Comparison of ENCODE assay signal across 31 cellular contexts in genomic region chr19:40247735-40248262, GRCh38. TPM values are rescaled to one million over a fixed set of nuclear protein-coding genes. Genes with fewer than 3 reads are reported as not detected.
A peak's percentile ranks its signal among the peaks of the same experiment; 100 is the strongest.
DNase-seq lines count a peak whose midpoint lies in the region; FAIRE-seq and TF ChIP-seq lines count a peak whose summit lies in the region.
"Had no signal": no experiment of that assay in that cellular context is flagged by ENCODE, and none has a peak within 500 bp of the region (broad histone marks: within the 10 kb centered on the region; RNA-seq: fewer than 3 reads in every experiment).

No MANE protein-coding gene starts in this region.

- H2AFZ ChIP-seq in H9 (ENCODE audit: low read length): no peak overlapping the region
- H2AFZ ChIP-seq in H1 (ENCODE audit: low read length): no peak overlapping the region
- H2AFZ ChIP-seq in trophoblast cell (ENCODE audit: insufficient read depth, low read length, poor library complexity): no peak overlapping the region

- no peak for TF ChIP-seq POLR2A in H1 (IDR thresholded peaks at IDR 0.05; ENCODE audit: control extremely low read depth in 1 of 2, low read depth in 2 of 2, low read length in 2 of 2)
- no peak for TF ChIP-seq POLR2A in stomach (IDR thresholded peaks at IDR 0.05)

- no peak overlapping the region for H4K5ac ChIP-seq in H9 (ENCODE audit: insufficient read length, low read depth, low read length)
- no peak overlapping the region for H4K5ac ChIP-seq in H1 (ENCODE audit: insufficient read length, low read depth, low read length)

- H4K91ac ChIP-seq in H9 (ENCODE audit: insufficient read length, low read depth, low read length) (no peak overlapping the region), H1 (replicated peaks; ENCODE audit: insufficient read length, low read length) (no peak overlapping the region), trophoblast cell (ENCODE audit: low read depth, low read length) (no peak overlapping the region)

- peaks cover 2% of the 10 kb centered on the region for H3K79me1 ChIP-seq in H9 (ENCODE audit: insufficient read depth, low read depth, low read length, poor library complexity, severe bottlenecking)
- peaks cover 5% of the 10 kb centered on the region; the same call in 1 of the 2 replicates for H3K79me1 ChIP-seq in H1 (ENCODE audit: low read depth, low read length)
- no peaks in the 10 kb centered on the region for H3K79me1 ChIP-seq in trophoblast cell (ENCODE audit: low read length)

- peaks cover 14% of the 10 kb centered on the region in 2 experiments for H3K4me1 Mint-ChIP-seq in H9

- H3K14ac ChIP-seq in H9 (ENCODE audit: insufficient read depth, low read length) (no peak overlapping the region), H1 (ENCODE audit: insufficient read length) (no peak overlapping the region), trophoblast cell (ENCODE audit: low read length) (no peak overlapping the region)

- peak overlapping the region; percentile 22; the same call in 1 of the 2 replicates for H3K27ac ChIP-seq in BLaER1
- H3K27ac ChIP-seq in H9 (ENCODE audit: insufficient read length, low read depth, low read length): no peak overlapping the region
- H3K27ac ChIP-seq in H1 (ENCODE audit: low read depth, low read length): no peak overlapping the region
- H3K27ac ChIP-seq in trophoblast cell (ENCODE audit: low read depth, low read length): no peak overlapping the region
- H3K27ac ChIP-seq in stomach: no peak overlapping the region
- H3K27ac ChIP-seq: BLaER1 treated with 17β-estradiol and CSF1 and Interleukin-3, amounts not matched to agents 10 nM and 100 nM; heart right ventricle; lower lobe of right lung; ovary had no signal

- no peaks in the 10 kb centered on the region for H3K9me3 ChIP-seq in BLaER1
- H3K9me3 ChIP-seq in H9 (ENCODE audit: control insufficient read depth, low read depth, low read length): no peaks in the 10 kb centered on the region
- H3K9me3 ChIP-seq in H1 (ENCODE audit: insufficient read depth in 2 of 2, low read depth in 1 of 2, low read length in 1 of 2): no peaks in the 10 kb centered on the region
- no peaks in the 10 kb centered on the region for H3K9me3 ChIP-seq in trophoblast cell (ENCODE audit: insufficient read depth, low read depth, low read length)
- H3K9me3 ChIP-seq in stomach: no peaks in the 10 kb centered on the region
- H3K9me3 ChIP-seq: BLaER1 treated with 17β-estradiol and CSF1 and Interleukin-3, amounts not matched to agents 10 nM and 100 nM; heart right ventricle; lower lobe of right lung; mucosa of descending colon; ovary had no signal

- H4K20me1 ChIP-seq in BLaER1 (peaks cover 99% of the 10 kb centered on the region), H9 (ENCODE audit: control insufficient read depth, insufficient read depth, insufficient read length) (no peaks in the 10 kb centered on the region), H1 (replicated peaks in 1 of 2; ENCODE audit: control insufficient read depth in 1 of 2, insufficient read depth in 2 of 2, low read length in 2 of 2) (peaks cover 2 to 3% of the 10 kb centered on the region in 2 experiments)

- intact Hi-C loops in stomach (cut with DNase I; ENCODE audit: low total_unique reads): no loop called here

- H4K12ac ChIP-seq in trophoblast cell (ENCODE audit: low read depth, low read length): no peak overlapping the region

- POLR2A ChIA-PET in H1 (lab: Charles Lee; ENCODE audit: partially characterized antibody): interaction anchor here (0.5 to 1.7 kb wide), 4 partner anchors 14 to 45 kb away, joined by 3 read pairs; no protein-coding TSS in a partner anchor

- no CpG with 5 or more reads among the region's 12 CpGs for WGBS in H9 (ENCODE audit: extremely low coverage, insufficient read length, low lambda C conversion rate)
- WGBS in H1 (ENCODE audit: extremely low coverage in 1 of 2, insufficient coverage in 1 of 2, insufficient read length in 1 of 2, insufficient replicate concordance in 2 of 2, low coverage in 1 of 2, low lambda C conversion rate in 2 of 2, missing lambda C conversion rate in 1 of 2), 2 experiments: 99% methylated on average over 12 of the region's 12 CpGs; no CpG with 5 or more reads in 1 of the 2 experiments
- no CpG with 5 or more reads among the region's 12 CpGs for WGBS in trophoblast cell (ENCODE audit: extremely low coverage, insufficient coverage, insufficient read length)
- WGBS in stomach, 5 donors: 84 to 89% (median 87%) methylated on average over 9 to 12 of the region's 12 CpGs

- no peak for TF ChIP-seq RAD21 in H1 (IDR thresholded peaks at IDR 0.05 in 1 of 2, conservative IDR thresholded peaks at IDR 0.05 in 1 of 2; ENCODE audit: low read depth in 2 of 2, low read length in 2 of 2)

- no peaks in the 10 kb centered on the region; the same call in 1 of the 2 replicates for H3K4me1 ChIP-seq in BLaER1
- peaks cover 2% of the 10 kb centered on the region; the same call in 1 of the 2 replicates for H3K4me1 ChIP-seq in H9 (ENCODE audit: insufficient read depth, low read length)
- H3K4me1 ChIP-seq in H1 (replicated peaks in 1 of 4; ENCODE audit: control insufficient read depth in 3 of 4, insufficient read depth in 4 of 4, low read length in 3 of 4): peaks cover 0 to 6% (median 3%) of the 10 kb centered on the region in 4 experiments; a peak in 5 of 7 replicates
- no peaks in the 10 kb centered on the region for H3K4me1 ChIP-seq in trophoblast cell (ENCODE audit: control insufficient read depth in 1 of 2, insufficient read depth in 2 of 2, low read length in 2 of 2)
- H3K4me1 ChIP-seq in stomach: peaks cover 0 to 41% (median 11%) of the 10 kb centered on the region in 4 donors

- H2BK5ac ChIP-seq in H9 (ENCODE audit: insufficient read length, low read length): no peak overlapping the region
- peak overlapping the region; percentile 44; the same call in 1 of the 2 replicates for H2BK5ac ChIP-seq in H1 (ENCODE audit: low read depth, low read length)
- no peak overlapping the region for H2BK5ac ChIP-seq in trophoblast cell (ENCODE audit: low read depth, low read length, poor library complexity)

- no peak overlapping the region for H3K4me3 Mint-ChIP-seq in H9
- H3K4me3 Mint-ChIP-seq: activated CD4-positive, alpha-beta T cell treated with anti-CD3 and anti-CD28 coated beads for 36 hours; natural killer cell; T-helper 2 cell treated with Interferon-gamma antibody and Interleukin-4, amounts not matched to agents 5 μg/mL and 100 μg/mL, for 36 hours; type B pancreatic cell had no signal

- H2BK15ac ChIP-seq in H9 (ENCODE audit: low read depth, low read length): no peak overlapping the region
- H2BK15ac ChIP-seq in H1 (ENCODE audit: low read length): no peak overlapping the region

- no peak overlapping the region for H2BK12ac ChIP-seq in H9 (ENCODE audit: insufficient read length, low read depth, low read length)
- H2BK12ac ChIP-seq in H1 (ENCODE audit: low read depth, low read length): no peak overlapping the region
- H2BK12ac ChIP-seq in trophoblast cell (ENCODE audit: low read length): no peak overlapping the region

- no peaks in the 10 kb centered on the region for H3K27me3 Mint-ChIP-seq in H9 (ENCODE audit: low read depth)
- H3K27me3 Mint-ChIP-seq: activated CD4-positive, alpha-beta T cell treated with anti-CD3 and anti-CD28 coated beads for 36 hours; type B pancreatic cell had no signal

- H2BK120ac ChIP-seq in H9 (ENCODE audit: low read depth, low read length, poor library complexity, severe bottlenecking) (no peak overlapping the region), H1 (replicated peaks; ENCODE audit: low read depth, low read length) (no peak overlapping the region), trophoblast cell (ENCODE audit: insufficient read depth, low read length, poor library complexity) (no peak overlapping the region)

- no peak overlapping the region for H3K56ac ChIP-seq in H9 (ENCODE audit: insufficient read length, low read depth, low read length)
- H3K56ac ChIP-seq in H1 (replicated peaks; ENCODE audit: insufficient read length, low read depth, low read length): no peak overlapping the region

- H3T11ph ChIP-seq in H9 (ENCODE audit: low read length): no peak overlapping the region

- no peaks in the 10 kb centered on the region; the same call in 1 of the 2 replicates for H3K79me2 ChIP-seq in H9 (ENCODE audit: insufficient read depth, low read length)
- H3K79me2 ChIP-seq in H1 (ENCODE audit: control insufficient read depth in 1 of 2, insufficient read depth in 2 of 2, low read length in 2 of 2): peaks cover 0 to 6% of the 10 kb centered on the region in 2 experiments; a peak in 1 of 4 replicates
- no peaks in the 10 kb centered on the region for H3K79me2 ChIP-seq in trophoblast cell (ENCODE audit: control insufficient read depth, insufficient read depth, low read length, poor library complexity)

- TF ChIP-seq EP300 in H1 (IDR thresholded peaks at IDR 0.05; ENCODE audit: borderline replicate concordance in 1 of 2, low read depth in 2 of 2, low read length in 2 of 2) (no peak), stomach (IDR thresholded peaks at IDR 0.05) (no peak)

- no peak overlapping the region for H3K23ac ChIP-seq in H9 (ENCODE audit: insufficient read length, low read depth, low read length)
- H3K23ac ChIP-seq in H1 (ENCODE audit: insufficient read length): no peak overlapping the region
- H3K23ac ChIP-seq in trophoblast cell (ENCODE audit: low read length): no peak overlapping the region

- H3K4me3 ChIP-seq in BLaER1 (no peak overlapping the region), H1 (ENCODE audit: extremely low read depth in 1 of 4, insufficient read depth in 2 of 4, low read depth in 3 of 4, low read length in 4 of 4) (no peak overlapping the region), trophoblast cell (ENCODE audit: low read depth, low read length) (peak overlapping the region; percentile 20), stomach (no peak overlapping the region)
- H3K4me3 ChIP-seq: BLaER1 treated with 17β-estradiol and CSF1 and Interleukin-3, amounts not matched to agents 10 nM and 100 nM; GM12878; heart right ventricle; lower lobe of right lung; mucosa of descending colon; ovary had no signal

- H3K4ac ChIP-seq in H9 (ENCODE audit: low read depth, low read length) (no peak overlapping the region), H1 (replicated peaks; ENCODE audit: insufficient read length, low read depth, low read length) (no peak overlapping the region), trophoblast cell (ENCODE audit: low read depth, low read length) (no peak overlapping the region)

- TF ChIP-seq CTCF in H9 (conservative IDR thresholded peaks at IDR 0.05) (no peak), H1 (IDR thresholded peaks at IDR 0.05; ENCODE audit: control extremely low read depth in 1 of 3, insufficient read depth in 1 of 3, low read depth in 1 of 3, low read length in 3 of 3) (no peak), stomach (IDR thresholded peaks at IDR 0.05) (no peak)

- no peaks in the 10 kb centered on the region for H3K9me3 Mint-ChIP-seq in H9
- H3K9me3 Mint-ChIP-seq: natural killer cell; T-helper 2 cell treated with Interferon-gamma antibody and Interleukin-4, amounts not matched to agents 5 μg/mL and 100 μg/mL, for 36 hours; type B pancreatic cell had no signal

- CTCF ChIA-PET in H1 (lab: Charles Lee; ENCODE audit: partially characterized antibody): interaction anchor here (0.6 to 2.7 kb wide), 6 partner anchors 13 to 30 kb away, joined by 3 to 11 read pairs (median 4); partner anchors contain the start of gene TTC9B

- peaks cover 2 to 25% (median 16%) of the 10 kb centered on the region in 3 experiments; a peak in 6 of 7 replicates for H3K36me3 Mint-ChIP-seq in H9 (ENCODE audit: insufficient read depth in 1 of 3, low read depth in 3 of 3)
- H3K36me3 Mint-ChIP-seq: natural killer cell had no signal

- H4K8ac ChIP-seq in H9 (replicated peaks; ENCODE audit: insufficient read length, low read depth, low read length) (no peak overlapping the region), H1 (ENCODE audit: extremely low read depth, insufficient read depth, low read length) (no peak overlapping the region; the same call in 1 of the 2 replicates), trophoblast cell (ENCODE audit: low read depth, low read length) (no peak overlapping the region)

- peak overlapping the region in 2 of 3 experiments; percentile 26 to 85; a peak in 2 of 7 replicates for H3K27ac Mint-ChIP-seq in H9
- H3K27ac Mint-ChIP-seq: activated CD4-positive, alpha-beta T cell treated with anti-CD3 and anti-CD28 coated beads for 36 hours; T-helper 2 cell treated with Interferon-gamma antibody and Interleukin-4, amounts not matched to agents 5 μg/mL and 100 μg/mL, for 36 hours; type B pancreatic cell had no signal

- no peak for DNase-seq in H9
- no peak for DNase-seq in H1 (ENCODE audit: low read depth in 1 of 2, low spot score in 2 of 2)
- DNase-seq in trophoblast cell: no peak
- DNase-seq in RKO (ENCODE audit: low spot score): no peak
- no peak for DNase-seq in stomach
- DNase-seq in stimulated activated CD4-positive, alpha-beta T cell treated with anti-CD3 and anti-CD28 coated beads, Interleukin-12 subunit alpha, Interleukin-12 subunit beta, amount 100 ng/mL, for 4 hours: no peak
- DNase-seq: activated CD4-positive, alpha-beta T cell treated with anti-CD3 and anti-CD28 coated beads for 36 hours; activated effector memory CD4-positive, alpha-beta T cell treated with Interleukin-2 at 50 U/mL for 16 hours; activated T-cell treated with anti-CD3 and anti-CD28 coated beads for 4 hours; heart right ventricle; Karpas-422; lower lobe of right lung; mucosa of descending colon; natural killer cell; NCI-H1417 treated with DMSO at 0.1 percent for 48 hours; NCI-H2029 treated with DMSO at 0.1 percent for 48 hours; NCI-H524 treated with DMSO at 0.1 percent for 48 hours; NK-92 treated with Interleukin-12 subunit alpha and Interleukin-12 subunit beta, amount 100 ng/mL, for 24 hours; ovary; PC-3; retina; SHP77; small intestine had no signal

- FAIRE-seq in H1 (lab: Jason Lieb, UNC): no peak
- FAIRE-seq: endothelial cell of umbilical vein, frontal cortex, GM12878, small intestine had no signal

- H3K27me3 ChIP-seq in BLaER1 (no peaks in the 10 kb centered on the region), H9 (ENCODE audit: insufficient read depth, low read length) (no peaks in the 10 kb centered on the region), H1 (replicated peaks in 1 of 4; ENCODE audit: control insufficient read depth in 3 of 4, extremely low read depth in 1 of 4, insufficient read depth in 3 of 4, low read length in 3 of 4) (no peaks in the 10 kb centered on the region), trophoblast cell (ENCODE audit: insufficient read depth, low read length) (no peaks in the 10 kb centered on the region), stomach (no peaks in the 10 kb centered on the region)
- H3K27me3 ChIP-seq: BLaER1 treated with 17β-estradiol and CSF1 and Interleukin-3, amounts not matched to agents 10 nM and 100 nM; heart right ventricle; ovary had no signal

- H3K9ac ChIP-seq in BLaER1: peak overlapping the region; percentile 6; the same call in 1 of the 2 replicates
- no peak overlapping the region for H3K9ac ChIP-seq in H9 (ENCODE audit: extremely low read depth, insufficient read length, low read length)
- no peak overlapping the region; a peak in 1 of 7 replicates for H3K9ac ChIP-seq in H1 (replicated peaks in 1 of 4; ENCODE audit: extremely low read depth in 1 of 4, low read depth in 3 of 4, low read length in 3 of 4)
- H3K9ac ChIP-seq in trophoblast cell (ENCODE audit: low read length): no peak overlapping the region
- H3K9ac ChIP-seq: BLaER1 treated with 17β-estradiol and CSF1 and Interleukin-3, amounts not matched to agents 10 nM and 100 nM had no signal

- H2AK5ac ChIP-seq in H9 (ENCODE audit: insufficient read length, low read length) (no peak overlapping the region), H1 (ENCODE audit: low read depth, low read length) (no peak overlapping the region), trophoblast cell (ENCODE audit: low read length) (no peak overlapping the region)

- H2BK20ac ChIP-seq in H9 (ENCODE audit: low read depth, low read length, poor library complexity, severe bottlenecking) (no peak overlapping the region), H1 (ENCODE audit: low read length) (no peak overlapping the region)

- no peaks in the 10 kb centered on the region for H3K23me2 ChIP-seq in H9 (ENCODE audit: insufficient read length, low read depth, low read length, poor library complexity, severe bottlenecking)
- no peaks in the 10 kb centered on the region for H3K23me2 ChIP-seq in H1 (ENCODE audit: low read depth, low read length)

- peaks cover 98% of the 10 kb centered on the region for H3K36me3 ChIP-seq in BLaER1
- H3K36me3 ChIP-seq in H1 (ENCODE audit: control insufficient read depth in 2 of 4, insufficient read depth in 4 of 4, low read length in 3 of 4): peaks cover 0 to 4% (median 0%) of the 10 kb centered on the region in 4 experiments; a peak in 2 of 8 replicates
- peaks cover 15 to 16% of the 10 kb centered on the region in 2 experiments for H3K36me3 ChIP-seq in trophoblast cell (ENCODE audit: control insufficient read depth in 1 of 2, insufficient read depth in 2 of 2, low read length in 2 of 2)
- H3K36me3 ChIP-seq in stomach: peaks cover 8 to 52% (median 44%) of the 10 kb centered on the region in 4 donors
- H3K36me3 ChIP-seq: ovary had no signal

- no peak overlapping the region for H3K4me2 ChIP-seq in BLaER1
- H3K4me2 ChIP-seq in H9 (ENCODE audit: insufficient read depth, insufficient read length, low read length): no peak overlapping the region
- no peak overlapping the region for H3K4me2 ChIP-seq in H1 (ENCODE audit: insufficient read depth in 1 of 2, low read depth in 2 of 2, low read length in 2 of 2)
- no peak overlapping the region for H3K4me2 ChIP-seq in trophoblast cell (ENCODE audit: low read length)
- H3K4me2 ChIP-seq: BLaER1 treated with 17β-estradiol and CSF1 and Interleukin-3, amounts not matched to agents 10 nM and 100 nM had no signal

- no peak overlapping the region for H3K18ac ChIP-seq in H9 (ENCODE audit: insufficient read length, low read depth, low read length)
- H3K18ac ChIP-seq in H1 (ENCODE audit: extremely low read depth, low read length): no peak overlapping the region
- H3K18ac ChIP-seq in trophoblast cell (ENCODE audit: low read length): no peak overlapping the region

RNA-seq across cellular contexts. Expression of gene CCNP, which starts 21.3 kb away (rescaled TPM):
- total RNA-seq in H9 (2021): 0.31 and 0.35 TPM in 2 replicates
- total RNA-seq in H1 (2021; fragmentation: NEBNext Ultra II Directional; extraction: Animal tissue kit (Norgen Biotek cat#: 25700)): 0.63 and 1.9 TPM in 2 replicates
- 2.1 and 4.6 TPM in 2 replicates for polyA plus RNA-seq in H1 (2011; rRNA removed)
- polyA plus RNA-seq in H1 (2011; cell fraction: cytosol; rRNA removed): 2.6 TPM
- polyA plus RNA-seq in H1 (2011; cell fraction: nucleus; rRNA removed): 3.3 TPM
- 1.2 to 2.1 TPM (median 1.7 TPM) in 4 replicates for polyA plus RNA-seq in H1 (2012, experiment 1 of 2)
- 1.0 TPM for polyA plus RNA-seq in H1 (2012, experiment 2 of 2)
- 0.87 TPM for polyA plus RNA-seq in H1 (2013, experiment 1 of 2)
- polyA plus RNA-seq in H1 (2013, experiment 2 of 2): 0.81 TPM
- 0.28 and 0.66 TPM in 2 replicates for polyA minus RNA-seq in H1 (2011; rRNA and poly(A)+ RNA removed)
- 2.8 TPM for polyA minus RNA-seq in H1 (2011; cell fraction: cytosol; rRNA and poly(A)+ RNA removed)
- polyA minus RNA-seq in H1 (2011; cell fraction: nucleus; rRNA and poly(A)+ RNA removed): 1.2 TPM
- 0.46 and 0.49 TPM in 2 replicates for polyA plus RNA-seq in trophoblast cell (2013)
- total RNA-seq in stomach: not detected
- polyA plus RNA-seq in stomach: under 1 TPM in 2 of 3 donors, not detected in 1; 0.19 to 0.48 TPM
- total RNA-seq: endothelial cell of umbilical vein, heart right ventricle, lower lobe of right lung, PC-3 had no signal
- polyA plus RNA-seq: endothelial cell of umbilical vein had no signal

RNA-seq across cellular contexts. Expression of gene TTC9B, which starts 29.6 kb away (rescaled TPM):
- total RNA-seq in H9 (2021): 0.15 and 0.31 TPM in 2 replicates
- not detected in 2 replicates for total RNA-seq in H1 (2021; fragmentation: NEBNext Ultra II Directional; extraction: Animal tissue kit (Norgen Biotek cat#: 25700))
- polyA plus RNA-seq in H1 (2011; rRNA removed): 0.24 and 0.26 TPM in 2 replicates
- 0.22 TPM for polyA plus RNA-seq in H1 (2011; cell fraction: cytosol; rRNA removed)
- 0.13 TPM for polyA plus RNA-seq in H1 (2011; cell fraction: nucleus; rRNA removed)
- 0.25 to 0.59 TPM (median 0.46 TPM) in 3 of 4 replicates, not detected in the other for polyA plus RNA-seq in H1 (2012, experiment 1 of 2)
- polyA plus RNA-seq in H1 (2012, experiment 2 of 2): 0.10 TPM
- 0.28 TPM for polyA plus RNA-seq in H1 (2013, experiment 1 of 2)
- polyA plus RNA-seq in H1 (2013, experiment 2 of 2): 0.18 TPM
- polyA minus RNA-seq in H1 (2011; rRNA and poly(A)+ RNA removed): not detected in 2 replicates
- polyA minus RNA-seq in H1 (2011; cell fraction: cytosol; rRNA and poly(A)+ RNA removed): not detected
- 0.30 TPM for polyA minus RNA-seq in H1 (2011; cell fraction: nucleus; rRNA and poly(A)+ RNA removed)
- polyA plus RNA-seq in trophoblast cell (2013): not detected in 2 replicates
- total RNA-seq in stomach: under 1 TPM in 1 of 5 donors, not detected in 4; 0.37 TPM
- polyA plus RNA-seq in stomach: under 1 TPM in 1 of 3 donors, not detected in 2; 0.35 TPM
- total RNA-seq: activated CD4-positive, alpha-beta T cell treated with anti-CD3 and anti-CD28 coated beads for 36 hours; endothelial cell of umbilical vein; GM12878; heart right ventricle; kidney epithelial cell; lower lobe of right lung; natural killer cell; ovary had no signal
- polyA plus RNA-seq: endothelial cell of umbilical vein, heart right ventricle, ovary had no signal

RNA-seq across cellular contexts. Expression of gene AKT2, which starts 37.3 kb away (rescaled TPM):
- total RNA-seq in H9 (2021): 142 and 150 TPM in 2 replicates
- total RNA-seq in H1 (2021; fragmentation: NEBNext Ultra II Directional; extraction: Animal tissue kit (Norgen Biotek cat#: 25700)): 137 and 151 TPM in 2 replicates
- polyA plus RNA-seq in H1 (2011; rRNA removed): 183 and 252 TPM in 2 replicates
- 155 TPM for polyA plus RNA-seq in H1 (2011; cell fraction: cytosol; rRNA removed)
- 441 TPM for polyA plus RNA-seq in H1 (2011; cell fraction: nucleus; rRNA removed)
- 88.9 to 168 TPM (median 110 TPM) in 4 replicates for polyA plus RNA-seq in H1 (2012, experiment 1 of 2)
- 68.5 TPM for polyA plus RNA-seq in H1 (2012, experiment 2 of 2)
- 95.7 TPM for polyA plus RNA-seq in H1 (2013, experiment 1 of 2)
- 92.0 TPM for polyA plus RNA-seq in H1 (2013, experiment 2 of 2)
- polyA minus RNA-seq in H1 (2011; rRNA and poly(A)+ RNA removed): 126 and 143 TPM in 2 replicates
- 85.3 TPM for polyA minus RNA-seq in H1 (2011; cell fraction: cytosol; rRNA and poly(A)+ RNA removed)
- polyA minus RNA-seq in H1 (2011; cell fraction: nucleus; rRNA and poly(A)+ RNA removed): 82.5 TPM
- polyA plus RNA-seq in trophoblast cell (2013): 118 and 120 TPM in 2 replicates
- total RNA-seq in stomach: 100 to 1,000 TPM in 3 of 5 donors, 10 to 100 TPM in 2; 71.8 to 227 (median 104) TPM
- polyA plus RNA-seq in stomach: 10 to 100 TPM; 26.0 to 42.5 (median 37.6) TPM

RNA-seq across cellular contexts. Expression of gene MAP3K10, which starts 56.6 kb away (rescaled TPM):
- total RNA-seq in H9 (2021) (17.7 and 19.0 TPM in 2 replicates), stomach (10 to 100 TPM in 4 of 5 donors, 1 to 10 TPM in 1; 8.8 to 34.5 (median 15.2) TPM)
- 15.9 and 18.3 TPM in 2 replicates for total RNA-seq in H1 (2021; fragmentation: NEBNext Ultra II Directional; extraction: Animal tissue kit (Norgen Biotek cat#: 25700))
- polyA plus RNA-seq in H1 (2011; rRNA removed) (4.9 and 9.2 TPM in 2 replicates), stomach (10 to 100 TPM in 1 of 3 donors, 1 to 10 TPM in 2; 5.2 to 18.3 (median 6.1) TPM)
- 8.4 TPM for polyA plus RNA-seq in H1 (2011; cell fraction: cytosol; rRNA removed)
- 30.4 TPM for polyA plus RNA-seq in H1 (2011; cell fraction: nucleus; rRNA removed)
- polyA plus RNA-seq in H1 (2012, experiment 1 of 2): 10.2 to 16.6 TPM (median 13.2 TPM) in 4 replicates
- polyA plus RNA-seq in H1 (2012, experiment 2 of 2): 6.7 TPM
- 8.6 TPM for polyA plus RNA-seq in H1 (2013, experiment 1 of 2)
- polyA plus RNA-seq in H1 (2013, experiment 2 of 2): 7.6 TPM
- polyA minus RNA-seq in H1 (2011; rRNA and poly(A)+ RNA removed): 6.4 and 8.4 TPM in 2 replicates
- polyA minus RNA-seq in H1 (2011; cell fraction: cytosol; rRNA and poly(A)+ RNA removed): 11.9 TPM
- polyA minus RNA-seq in H1 (2011; cell fraction: nucleus; rRNA and poly(A)+ RNA removed): 18.3 TPM
- polyA plus RNA-seq in trophoblast cell (2013): 4.5 and 4.6 TPM in 2 replicates
